8 cellular contexts compared by ENCODE assay signal in the genomic region with DNA sequence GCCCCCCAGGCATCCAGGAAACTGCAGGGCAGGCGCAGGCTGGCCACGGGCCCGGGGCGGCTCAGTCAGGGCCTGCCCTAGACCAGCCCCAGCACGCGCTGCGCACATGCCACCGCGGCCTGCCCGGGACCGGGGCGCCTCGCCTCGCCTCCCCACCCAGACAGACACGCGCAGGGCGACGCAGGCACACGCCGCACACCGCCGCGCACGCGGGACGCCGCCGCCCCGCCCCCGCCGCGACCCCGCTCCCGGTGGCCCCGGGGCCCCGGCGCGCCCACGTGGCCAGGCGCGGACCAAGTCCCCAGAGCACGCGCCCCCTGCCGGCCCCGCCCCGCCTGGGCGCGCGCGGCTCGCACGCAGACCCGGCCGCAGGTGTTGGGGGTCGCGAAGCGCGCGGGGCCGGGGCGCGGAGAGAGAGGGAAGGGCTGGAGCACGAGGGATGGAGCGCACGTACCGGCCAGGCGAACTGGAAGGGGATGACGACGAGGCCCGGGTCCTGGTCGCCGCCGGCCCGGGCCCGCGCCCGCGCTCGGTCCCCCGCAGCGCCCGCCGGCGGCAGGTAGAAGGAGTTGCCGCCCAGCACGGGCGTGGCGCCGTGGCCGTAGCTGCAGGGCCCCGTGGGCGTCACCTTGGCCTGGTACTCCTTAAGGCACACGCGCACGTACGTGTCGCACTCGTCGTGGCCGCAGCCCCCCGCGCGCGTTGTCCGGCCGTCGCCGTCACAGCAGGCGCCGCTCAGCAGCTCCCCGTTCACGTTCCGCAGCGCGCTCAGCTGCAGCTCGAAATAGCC. TPM values are rescaled to one million over a fixed set of nuclear protein-coding genes. Genes with fewer than 3 reads are reported as not detected.
DNase-seq lines count a peak whose midpoint lies in the region; ATAC-seq and TF ChIP-seq lines count a peak whose summit lies in the region.

No MANE protein-coding gene starts in this region.

- H3F3A ChIP-seq in SU-DHL-6 (ENCODE audit: insufficient read depth), result no peaks in the 10 kb centered on the region

- no peak for ATAC-seq in GM18858 (IDR thresholded peaks at IDR 0.05; ENCODE audit: unreplicated experiment)

- TF ChIP-seq CTCF in SU-DHL-6 (IDR thresholded peaks at IDR 0.05; ENCODE audit: insufficient read depth, low read length, poor library complexity, severe bottlenecking) (peak; percentile 15), hepatocyte (IDR thresholded peaks at IDR 0.05; ENCODE audit: poor library complexity) (peak; percentile 19)

- H3K79me2 ChIP-seq in SU-DHL-6 (ENCODE audit: insufficient read depth, low read length), result no peaks in the 10 kb centered on the region
- no peaks in the 10 kb centered on the region for H3K79me2 ChIP-seq in hepatocyte

- H3K27me3 ChIP-seq in SU-DHL-6 (ENCODE audit: low read length) (no peaks in the 10 kb centered on the region), hepatocyte (peaks cover 21% of the 10 kb centered on the region), stomach smooth muscle (ENCODE audit: control insufficient read depth in 1 of 2, insufficient read depth in 2 of 2, low read length in 2 of 2) (peaks cover 11 to 19% of the 10 kb centered on the region in 2 donors)

- H3K9ac ChIP-seq in SU-DHL-6 (ENCODE audit: low read length) (no peak overlapping the region), stomach smooth muscle (ENCODE audit: low read length in 2 of 2) (no peak overlapping the region)

- H3K9me2 ChIP-seq in SU-DHL-6 (replicated peaks; ENCODE audit: insufficient read depth, low read length) (no peaks in the 10 kb centered on the region), hepatocyte (replicated peaks; ENCODE audit: insufficient read depth) (no peaks in the 10 kb centered on the region)

- peaks cover 5% of the 10 kb centered on the region for H3K4me1 ChIP-seq in hepatocyte (ENCODE audit: insufficient read depth)
- peaks cover 25% of the 10 kb centered on the region for H3K4me1 ChIP-seq in stomach smooth muscle (ENCODE audit: control insufficient read depth, insufficient read depth, low read length)

- H3K9me3 ChIP-seq in SU-DHL-6 (ENCODE audit: insufficient read depth, low read length), result no peaks in the 10 kb centered on the region
- no peaks in the 10 kb centered on the region for H3K9me3 ChIP-seq in hepatocyte (ENCODE audit: low read depth)
- no peaks in the 10 kb centered on the region for H3K9me3 ChIP-seq in stomach smooth muscle (ENCODE audit: control insufficient read depth in 2 of 2, low read length in 2 of 2)

- H3K36me3 ChIP-seq in SU-DHL-6 (ENCODE audit: low read length), result no peaks in the 10 kb centered on the region
- H3K36me3 ChIP-seq in hepatocyte (replicated peaks; ENCODE audit: insufficient read depth, low read depth), result no peaks in the 10 kb centered on the region
- no peaks in the 10 kb centered on the region for H3K36me3 ChIP-seq in stomach smooth muscle (ENCODE audit: control insufficient read depth in 2 of 2, insufficient read depth in 2 of 2, low read length in 2 of 2)

- DNase-seq in activated CD4-positive, alpha-beta T cell treated with anti-CD3 and anti-CD28 coated beads for 48 hours, result peak; percentile 32
- no peak for DNase-seq in activated CD4-positive, alpha-beta T cell treated with anti-CD3 and anti-CD28 coated beads for 1 hour
- DNase-seq in hepatocyte (ENCODE audit: low spot score) (peak; percentile 48), NCI-H1092 treated with DMSO at 0.1 percent for 48 hours (lab: John Stamatoyannopoulos, UW) (no peak)
- DNase-seq in effector CD8-positive, alpha-beta T cell (lab: John Stamatoyannopoulos, UW), result no peak

- H4K20me1 ChIP-seq in SU-DHL-6 (ENCODE audit: low read depth, low read length) (no peaks in the 10 kb centered on the region), hepatocyte (ENCODE audit: insufficient read depth, poor library complexity, severe bottlenecking) (no peaks in the 10 kb centered on the region)

- no peak overlapping the region for H2AFZ ChIP-seq in SU-DHL-6 (ENCODE audit: low read depth, low read length, severe bottlenecking)
- no peak overlapping the region for H2AFZ ChIP-seq in hepatocyte

- H3K4me2 ChIP-seq in SU-DHL-6 (ENCODE audit: low read depth, low read length, poor library complexity, severe bottlenecking) (peak overlapping the region; percentile 32), hepatocyte (peak overlapping the region; percentile 94)

- WGBS in hepatocyte (ENCODE audit: low lambda C conversion rate, missing lambda C conversion rate), result 13% methylated on average over 37 of the region's 116 CpGs

- H3K27ac ChIP-seq in SU-DHL-6 (ENCODE audit: low read depth, low read length) (no peak overlapping the region), hepatocyte (no peak overlapping the region), stomach smooth muscle (ENCODE audit: low read length) (no peak overlapping the region)

- H3K4me3 ChIP-seq in SU-DHL-6 (ENCODE audit: insufficient read depth, low read length, poor library complexity, severe bottlenecking) (peak overlapping the region; percentile 15), hepatocyte (peak overlapping the region; percentile 36), stomach smooth muscle (ENCODE audit: low read length in 2 of 2) (peak overlapping the region; percentile 35 to 68)

RNA-seq across cellular contexts. Expression of a gene that starts 1.1 kb away (rescaled TPM):
- 2.0 and 6.1 TPM in 2 replicates for total RNA-seq in hepatocyte
- polyA plus RNA-seq in hepatocyte, result 4.1 and 4.8 TPM in 2 replicates

RNA-seq across cellular contexts. Expression of a gene that starts 13.6 kb away (rescaled TPM):
- total RNA-seq in hepatocyte, result 47.4 and 47.7 TPM in 2 replicates
- polyA plus RNA-seq in hepatocyte, result 98.1 and 106 TPM in 2 replicates

Comparison
In these comparisons a context has a peak if more than half of its experiments do, and no peak if none do; other contexts are left out.
1. DNase-seq: peak in activated CD4-positive, alpha-beta T cell treated with anti-CD3 and anti-CD28 coated beads for 48 hours (single experiment) and hepatocyte (single experiment); none in activated CD4-positive, alpha-beta T cell treated with anti-CD3 and anti-CD28 coated beads for 1 hour (single experiment), NCI-H1092 treated with DMSO at 0.1 percent for 48 hours (single experiment) and effector CD8-positive, alpha-beta T cell (single experiment).
2. Peak in every context shown above with its lines, with median percentiles within 50 percentile points of each other: H3K4me3 ChIP-seq.